Comparison of ENCODE assay signal across 8 cellular contexts in the genomic region with DNA sequence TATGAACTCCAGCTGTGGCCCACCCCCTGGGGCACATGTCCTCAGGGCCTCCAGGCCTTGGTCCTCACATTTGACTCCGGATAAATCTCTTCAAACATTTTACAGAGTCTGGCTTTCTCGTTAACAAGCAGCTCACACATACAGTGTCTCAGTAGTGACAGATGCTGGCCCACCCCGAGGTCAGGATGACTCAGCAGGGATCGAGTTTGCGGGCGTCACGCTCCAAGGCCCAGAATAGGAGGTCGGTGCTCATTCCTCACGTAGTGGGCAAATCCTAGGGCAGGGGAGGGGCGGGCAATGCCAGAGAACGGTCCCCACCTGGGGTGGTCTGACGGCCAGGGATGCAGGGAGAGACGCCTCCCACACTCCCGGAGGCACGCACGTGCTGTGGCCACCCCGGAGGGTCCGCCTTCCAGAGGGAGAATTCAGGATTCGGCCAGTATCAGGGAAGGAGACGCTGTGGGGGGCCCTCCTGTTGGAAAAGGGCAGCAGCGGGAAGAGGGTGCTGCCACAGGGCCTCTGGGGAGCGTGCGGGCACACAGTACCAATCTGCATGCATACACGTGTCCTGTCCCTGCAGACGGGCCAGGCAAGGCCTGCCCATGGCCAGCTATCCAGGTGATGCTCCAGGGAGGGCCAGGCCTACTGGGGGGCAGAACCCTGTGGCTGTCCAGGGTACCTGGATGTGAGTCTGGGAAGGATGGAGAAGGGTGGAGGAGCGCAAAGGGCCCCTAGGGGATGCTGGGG.
DNase-seq lines count a peak whose midpoint lies in the region; ATAC-seq and TF ChIP-seq lines count a peak whose summit lies in the region.

No MANE protein-coding gene starts in this region.

- no peaks in the 10 kb centered on the region for H3K27me3 Mint-ChIP-seq in activated naive CD4-positive, alpha-beta T cell treated with anti-CD3 and anti-CD28 coated beads, Interleukin-2, amount 10 ng/mL, durations not matched to agents 7 days and 5 days
- H3K27me3 Mint-ChIP-seq in stimulated activated naive CD8-positive, alpha-beta T cell treated with anti-CD3 and anti-CD28 coated beads, Interleukin-15, amount 100 ng/mL, for 72 hours = no peaks in the 10 kb centered on the region

- H3K9me2 ChIP-seq in SU-DHL-6 (replicated peaks; ENCODE audit: insufficient read depth, low read length) = no peaks in the 10 kb centered on the region

- H3K4me3 ChIP-seq in SU-DHL-6 (ENCODE audit: insufficient read depth, low read length, poor library complexity, severe bottlenecking) = no peak overlapping the region

- no peak overlapping the region for H3K27ac ChIP-seq in SU-DHL-6 (ENCODE audit: low read depth, low read length)

- no peaks in the 10 kb centered on the region for H3K9me3 Mint-ChIP-seq in activated naive CD4-positive, alpha-beta T cell treated with anti-CD3 and anti-CD28 coated beads, Interleukin-2, amount 10 ng/mL, durations not matched to agents 7 days and 5 days
- no peaks in the 10 kb centered on the region for H3K9me3 Mint-ChIP-seq in stimulated activated naive CD8-positive, alpha-beta T cell treated with anti-CD3 and anti-CD28 coated beads, Interleukin-15, amount 100 ng/mL, for 72 hours

- no peaks in the 10 kb centered on the region for H3K27me3 ChIP-seq in SU-DHL-6 (ENCODE audit: low read length)

- peaks cover 4% of the 10 kb centered on the region for H3K36me3 ChIP-seq in SU-DHL-6 (ENCODE audit: low read length)

- H3F3A ChIP-seq in SU-DHL-6 (ENCODE audit: insufficient read depth) = peaks cover 11% of the 10 kb centered on the region

- TF ChIP-seq CTCF in SU-DHL-6 (IDR thresholded peaks at IDR 0.05; ENCODE audit: insufficient read depth, low read length, poor library complexity, severe bottlenecking) = no peak

- peaks cover 42% of the 10 kb centered on the region for H3K36me3 Mint-ChIP-seq in activated naive CD4-positive, alpha-beta T cell treated with anti-CD3 and anti-CD28 coated beads, Interleukin-2, amount 10 ng/mL, durations not matched to agents 7 days and 5 days

- peaks cover 99% of the 10 kb centered on the region for H3K79me2 ChIP-seq in SU-DHL-6 (ENCODE audit: insufficient read depth, low read length)

- no peaks in the 10 kb centered on the region for H4K20me1 ChIP-seq in SU-DHL-6 (ENCODE audit: low read depth, low read length)

- H3K4me2 ChIP-seq in SU-DHL-6 (ENCODE audit: low read depth, low read length, poor library complexity, severe bottlenecking) = peak overlapping the region; percentile 0

- CTCF ChIA-PET in activated naive CD4-positive, alpha-beta T cell treated with anti-CD3 and anti-CD28 coated beads, Interleukin-2, amount 10 ng/mL, durations not matched to agents 7 days and 5 days (lab: Charles Lee) = interaction anchor here (1.5 kb wide), 1 partner anchor 11 kb away, joined by 9 read pairs; no protein-coding TSS in a partner anchor

- H3K9me3 ChIP-seq in SU-DHL-6 (ENCODE audit: insufficient read depth, low read length) = no peaks in the 10 kb centered on the region

- H3K4me1 Mint-ChIP-seq in activated naive CD4-positive, alpha-beta T cell treated with anti-CD3 and anti-CD28 coated beads, Interleukin-2, amount 10 ng/mL, durations not matched to agents 7 days and 5 days = peaks cover 77% of the 10 kb centered on the region
- peaks cover 98% of the 10 kb centered on the region for H3K4me1 Mint-ChIP-seq in stimulated activated naive CD8-positive, alpha-beta T cell treated with anti-CD3 and anti-CD28 coated beads, Interleukin-15, amount 100 ng/mL, for 72 hours

- no peak overlapping the region for H2AFZ ChIP-seq in SU-DHL-6 (ENCODE audit: low read depth, low read length, severe bottlenecking)

- no peak for ATAC-seq in stimulated activated naive CD8-positive, alpha-beta T cell treated with anti-CD3 and anti-CD28 coated beads, Interleukin-15, amount 100 ng/mL, for 72 hours
- no peak for ATAC-seq in HG02852 (IDR thresholded peaks at IDR 0.05; ENCODE audit: unreplicated experiment)

- H3K4me3 Mint-ChIP-seq in activated naive CD4-positive, alpha-beta T cell treated with anti-CD3 and anti-CD28 coated beads, Interleukin-2, amount 10 ng/mL, durations not matched to agents 7 days and 5 days = no peak overlapping the region
- H3K4me3 Mint-ChIP-seq in stimulated activated naive CD8-positive, alpha-beta T cell treated with anti-CD3 and anti-CD28 coated beads, Interleukin-15, amount 100 ng/mL, for 72 hours = peak overlapping the region; percentile 50 to 68

- peak overlapping the region; percentile 64 for H3K27ac Mint-ChIP-seq in activated naive CD4-positive, alpha-beta T cell treated with anti-CD3 and anti-CD28 coated beads, Interleukin-2, amount 10 ng/mL, durations not matched to agents 7 days and 5 days
- peak overlapping the region; percentile 66 to 96 for H3K27ac Mint-ChIP-seq in stimulated activated naive CD8-positive, alpha-beta T cell treated with anti-CD3 and anti-CD28 coated beads, Interleukin-15, amount 100 ng/mL, for 72 hours

- no peak overlapping the region for H3K9ac ChIP-seq in SU-DHL-6 (ENCODE audit: low read length)

- DNase-seq in activated naive CD4-positive, alpha-beta T cell treated with anti-CD3 and anti-CD28 coated beads, Interleukin-2, amount 10 ng/mL, durations not matched to agents 7 days and 5 days = no peak
- DNase-seq in activated naive CD4-positive, alpha-beta T cell treated with Interleukin-2 at 50 U/mL for 16 hours = no peak
- peak; percentile 69 for DNase-seq in fibroblast of peridontal ligament (ENCODE audit: extremely low read depth)
- no peak for DNase-seq in stimulated activated naive CD8-positive, alpha-beta T cell treated with anti-CD3 and anti-CD28 coated beads, Interleukin-15, amount 100 ng/mL, for 72 hours
- DNase-seq in stimulated activated CD8-positive, alpha-beta memory T cell treated with anti-CD3 and anti-CD28 coated beads, Interleukin-4, amount 100 ng/mL, for 48 hours = no peak
- DNase-seq in NCI-H345 (lab: John Stamatoyannopoulos, UW) = no peak
